ENCODE assay signal across 8 cellular contexts in the genomic region with DNA sequence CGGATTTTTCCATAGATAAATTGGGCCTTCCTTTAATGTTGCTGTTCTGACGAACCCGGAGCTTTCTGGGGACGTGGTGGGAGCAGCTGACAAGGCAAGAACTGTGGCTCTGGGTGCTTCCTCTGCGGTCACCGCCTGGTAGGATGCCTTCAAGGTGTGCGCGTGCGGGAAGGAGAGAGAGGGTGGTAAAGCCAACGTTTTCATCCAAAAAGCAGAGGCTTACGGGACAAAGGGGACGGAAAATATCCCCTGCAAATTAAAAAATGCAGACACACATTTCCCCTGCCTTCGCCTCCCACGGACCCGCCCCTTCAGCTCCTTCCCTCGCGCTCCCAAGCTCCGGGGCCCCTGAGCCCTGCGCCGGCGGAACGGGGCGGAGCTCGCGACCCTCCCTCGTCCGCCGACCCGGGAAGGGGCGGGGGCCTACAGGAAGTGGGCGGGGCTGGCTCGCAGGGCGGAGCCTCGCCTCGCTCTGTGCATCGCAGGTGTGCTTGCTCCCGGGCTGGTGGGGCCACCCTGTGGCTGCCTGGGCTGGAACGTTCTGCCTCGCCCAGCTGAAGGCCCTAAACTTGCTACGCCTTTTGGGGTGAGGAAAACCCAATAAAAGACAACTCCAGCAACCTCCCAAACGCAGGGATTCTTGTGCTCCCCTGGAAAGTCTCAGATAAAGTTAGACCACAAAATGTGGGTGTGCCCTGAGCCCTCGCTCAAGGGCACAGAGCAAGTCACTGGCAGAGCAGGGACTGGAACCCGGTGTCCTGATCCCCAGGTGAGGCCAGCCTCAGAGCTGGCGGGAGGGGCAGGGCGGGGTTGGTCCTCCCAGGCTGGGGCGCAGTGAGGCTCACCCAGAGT.
DNase-seq lines count a peak whose midpoint lies in the region; ATAC-seq lines count a peak whose summit lies in the region.

No MANE protein-coding gene starts in this region.

- H3K4me3 ChIP-seq in ACC112 (ENCODE audit: low read depth, low read length): peak overlapping the region; percentile 64

- peak overlapping the region; percentile 67 for H2AFZ ChIP-seq in ACC112 (ENCODE audit: low read length, unreplicated experiment)

- H3K79me2 ChIP-seq in ACC112 (ENCODE audit: control insufficient read depth, insufficient read depth, low read length, unreplicated experiment): no peaks in the 10 kb centered on the region

- ATAC-seq in HG03571 (IDR thresholded peaks at IDR 0.05; ENCODE audit: unreplicated experiment) (peak; percentile 63), HG03025 (IDR thresholded peaks at IDR 0.05; ENCODE audit: low FRiP score, unreplicated experiment) (no peak)

- H3K36me3 ChIP-seq in ACC112 (ENCODE audit: insufficient read depth, low read length): no peaks in the 10 kb centered on the region

- H3K4me1 ChIP-seq in ACC112 (ENCODE audit: control insufficient read depth, insufficient read depth, low read length, unreplicated experiment): peaks cover 14% of the 10 kb centered on the region

- H3K27ac ChIP-seq in ACC112 (ENCODE audit: low read depth, low read length): no peak overlapping the region
- peak overlapping the region; percentile 8 for H3K27ac ChIP-seq in angular gyrus (ENCODE audit: low read depth, low read length)

- peaks cover 5% of the 10 kb centered on the region; the same call in 1 of the 2 replicates for H3K27me3 ChIP-seq in ACC112 (ENCODE audit: insufficient read depth, low read length)

- DNase-seq in GM19240 (ENCODE audit: insufficient read length, low spot score): peak; percentile 47
- peak; percentile 82 for DNase-seq in SW480 (ENCODE audit: low spot score)
- peak; percentile 94 for DNase-seq in islet precursor cell
- DNase-seq in stimulated activated CD4-positive, alpha-beta T cell treated with anti-CD3 and anti-CD28 coated beads, Interleukin-1b, Interleukin-23, amount 100 ng/mL, for 4 hours (ENCODE audit: low read depth in 2 of 2): peak; percentile 71 to 82
